13 cellular contexts compared by ENCODE assay signal in genomic region chr19:2417436-2417835, GRCh38. TPM values are rescaled to one million over a fixed set of nuclear protein-coding genes. Genes with fewer than 3 reads are reported as not detected.
A peak's percentile ranks its signal among the peaks of the same experiment; 100 is the strongest.
DNase-seq lines count a peak whose midpoint lies in the region; ATAC-seq, FAIRE-seq and TF ChIP-seq lines count a peak whose summit lies in the region.
"Not testable (repeated sequence)": the region's sequence is repeated elsewhere in the genome, so short reads cannot be mapped to it uniquely, and the experiment has no call there.
"Had no signal": no experiment of that assay in that cellular context is flagged by ENCODE, and none has a peak within 500 bp of the region (broad histone marks: within the 10 kb centered on the region; RNA-seq: fewer than 3 reads in every experiment).

No MANE protein-coding gene starts in this region.

- not testable (repeated sequence) for H3K4me1 Mint-ChIP-seq in activated B cell treated with CpG ODN at 0.5 μM for 24 hours
- H3K4me1 Mint-ChIP-seq in stimulated activated naive B cell treated with anti-CD40 and anti-IgM and Interleukin-4, amounts not matched to agents 10 μg/mL and 1 μg/mL and 100 μg/mL, for 72 hours: peaks cover 10 to 14% of the 10 kb centered on the region in 2 donors

- not testable (repeated sequence) for H3K18ac ChIP-seq in trophoblast cell (ENCODE audit: low read length)

- not testable (repeated sequence) for H3K4me3 ChIP-seq in BLaER1 treated with 17β-estradiol and CSF1 and Interleukin-3, amounts not matched to agents 10 nM and 100 nM; HEK293 (ENCODE audit: low read depth, low read length); GM12878; trophoblast cell (ENCODE audit: low read depth, low read length)

- not testable (repeated sequence) for H3K4me3 Mint-ChIP-seq in activated B cell treated with CpG ODN at 0.5 μM for 24 hours; stimulated activated naive B cell treated with anti-CD40 and anti-IgM and Interleukin-4, amounts not matched to agents 10 μg/mL and 1 μg/mL and 100 μg/mL, for 72 hours

- H2BK12ac ChIP-seq in trophoblast cell (ENCODE audit: low read length): not testable (repeated sequence)

- not testable (repeated sequence) for H3K4ac ChIP-seq in trophoblast cell (ENCODE audit: low read depth, low read length)

- TF ChIP-seq POLR2A in GM12878 (IDR thresholded peaks at IDR 0.05; ENCODE audit: low read depth, low read length): not testable (repeated sequence)

- FAIRE-seq in GM12878 (lab: Jason Lieb, UNC): not testable (repeated sequence)

- H3K9ac ChIP-seq in BLaER1 treated with 17β-estradiol and CSF1 and Interleukin-3, amounts not matched to agents 10 nM and 100 nM: peak overlapping the region in 3 of 11 experiments; percentile 24 to 60 (median 41); a peak in 3 of 22 replicates
- H3K9ac ChIP-seq in GM12878 (ENCODE audit: control insufficient read depth, insufficient read depth, low read length): not testable (repeated sequence)
- peak overlapping the region; percentile 60 for H3K9ac ChIP-seq in trophoblast cell (ENCODE audit: low read length)

- H3K14ac ChIP-seq in trophoblast cell (ENCODE audit: low read length): not testable (repeated sequence)

- not testable (repeated sequence) for H2BK5ac ChIP-seq in trophoblast cell (ENCODE audit: low read depth, low read length, poor library complexity)

- not testable (repeated sequence) for H4K12ac ChIP-seq in trophoblast cell (ENCODE audit: low read depth, low read length)

- in situ Hi-C loops in GM12878 (cut with MboI): not testable (repeated sequence)

- BruUV-seq in GM12878 (replicated peaks; lab: Mats Ljungman, UMichigan): not testable (repeated sequence)

- not testable (repeated sequence) for TF ChIP-seq CTCF in HEK293 (tag by site-specific recombination; IDR thresholded peaks at IDR 0.05); activated B cell treated with CpG ODN at 0.5 μM for 24 hours (IDR thresholded peaks at IDR 0.05); GM12878 (IDR thresholded peaks at IDR 0.05 in 2 of 3, conservative IDR thresholded peaks at IDR 0.05 in 1 of 3; ENCODE audit: control insufficient read depth in 2 of 3, extremely low read depth in 1 of 3, insufficient read depth in 1 of 3, low read depth in 3 of 3, low read length in 3 of 3)

- not testable (repeated sequence) for H4K8ac ChIP-seq in trophoblast cell (ENCODE audit: low read depth, low read length)

- H4K20me1 ChIP-seq in BLaER1 treated with 17β-estradiol and CSF1 and Interleukin-3, amounts not matched to agents 10 nM and 100 nM: peaks cover 0 to 44% (median 13%) of the 10 kb centered on the region in 11 experiments; a peak in 17 of 22 replicates
- not testable (repeated sequence) for H4K20me1 ChIP-seq in GM12878 (ENCODE audit: control insufficient read depth, insufficient read depth)

- DNase-seq in activated B cell treated with CpG ODN at 0.5 μM for 24 hours; GM12878 (ENCODE audit: low read depth, low spot score); left ventricle myocardium superior; trophoblast cell; stimulated activated naive B cell treated with anti-CD40 and anti-IgM and Interleukin-4, amounts not matched to agents 10 μg/mL and 1 μg/mL and 100 μg/mL, for 72 hours: not testable (repeated sequence)

- not testable (repeated sequence) for H3K79me2 ChIP-seq in GM12878 (ENCODE audit: control insufficient read depth, insufficient read depth, low read length); trophoblast cell (ENCODE audit: control insufficient read depth, insufficient read depth, low read length, poor library complexity)

- peak; percentile 14 for ATAC-seq in activated B cell treated with CpG ODN at 0.5 μM for 24 hours (ENCODE audit: low read depth)
- not testable (repeated sequence) for ATAC-seq in GM12878
- peak; percentile 15 for ATAC-seq in left ventricle myocardium superior
- ATAC-seq in stimulated activated naive B cell treated with anti-CD40 and anti-IgM and Interleukin-4, amounts not matched to agents 10 μg/mL and 1 μg/mL and 100 μg/mL, for 72 hours (replicated peaks): peak; percentile 22 to 46

- not testable (repeated sequence) for H2BK120ac ChIP-seq in trophoblast cell (ENCODE audit: insufficient read depth, low read length, poor library complexity)

- not testable (repeated sequence) for H3K27ac Mint-ChIP-seq in activated B cell treated with CpG ODN at 0.5 μM for 24 hours; stimulated activated naive B cell treated with anti-CD40 and anti-IgM and Interleukin-4, amounts not matched to agents 10 μg/mL and 1 μg/mL and 100 μg/mL, for 72 hours

- not testable (repeated sequence) for H3K9me3 Mint-ChIP-seq in activated B cell treated with CpG ODN at 0.5 μM for 24 hours; stimulated activated naive B cell treated with anti-CD40 and anti-IgM and Interleukin-4, amounts not matched to agents 10 μg/mL and 1 μg/mL and 100 μg/mL, for 72 hours

- POLR2A ChIA-PET in HEK293 (lab: Yijun Ruan, JAX) (interaction anchor here (1.5 kb wide), 1 partner anchor 10 kb away, joined by 3 read pairs; the partner anchor contains the start of gene TIMM13), GM12878 (lab: Charles Lee) (interaction anchor here (0.6 to 0.7 kb wide), 2 partner anchors 39 to 1262 kb away, joined by 3 to 4 read pairs; partner anchors contain the start of gene LMNB2)
- POLR2A ChIA-PET in activated B cell treated with CpG ODN at 0.5 μM for 24 hours (lab: Charles Lee): not testable (repeated sequence)

- H3K27me3 Mint-ChIP-seq in activated B cell treated with CpG ODN at 0.5 μM for 24 hours; stimulated activated naive B cell treated with anti-CD40 and anti-IgM and Interleukin-4, amounts not matched to agents 10 μg/mL and 1 μg/mL and 100 μg/mL, for 72 hours: not testable (repeated sequence)

- H3K23ac ChIP-seq in trophoblast cell (ENCODE audit: low read length): not testable (repeated sequence)

- CTCF ChIA-PET in HEK293 (lab: Yijun Ruan, JAX): interaction anchor here (0.6 kb wide), 1 partner anchor 263 kb away, joined by 3 read pairs; no protein-coding TSS in a partner anchor
- CTCF ChIA-PET in activated B cell treated with CpG ODN at 0.5 μM for 24 hours (lab: Charles Lee); GM12878 (lab: Yijun Ruan, JAX): not testable (repeated sequence)

- H4K91ac ChIP-seq in trophoblast cell (ENCODE audit: low read depth, low read length): not testable (repeated sequence)

- H3K36me3 Mint-ChIP-seq in activated B cell treated with CpG ODN at 0.5 μM for 24 hours (ENCODE audit: low read depth): not testable (repeated sequence)
- H3K36me3 Mint-ChIP-seq in stimulated activated naive B cell treated with anti-CD40 and anti-IgM and Interleukin-4, amounts not matched to agents 10 μg/mL and 1 μg/mL and 100 μg/mL, for 72 hours: peaks cover 26% of the 10 kb centered on the region in 2 donors

- not testable (repeated sequence) for H2AFZ ChIP-seq in GM12878 (ENCODE audit: control insufficient read depth, low read depth, low read length); trophoblast cell (ENCODE audit: insufficient read depth, low read length, poor library complexity)

- peak overlapping the region in 10 of 11 experiments; percentile 5 to 63 (median 45); a peak in 15 of 22 replicates for H3K4me2 ChIP-seq in BLaER1 treated with 17β-estradiol and CSF1 and Interleukin-3, amounts not matched to agents 10 nM and 100 nM
- not testable (repeated sequence) for H3K4me2 ChIP-seq in GM12878 (ENCODE audit: control insufficient read depth, insufficient read depth); trophoblast cell (ENCODE audit: low read length)

- SMC1A ChIA-PET in GM12878 (lab: Charles Lee; ENCODE audit: uncharacterized antibody, unreplicated experiment): not testable (repeated sequence)

- not testable (repeated sequence) for H3K9me3 ChIP-seq in BLaER1 treated with 17β-estradiol and CSF1 and Interleukin-3, amounts not matched to agents 10 nM and 100 nM (replicated peaks in 1 of 11); HEK293 (ENCODE audit: control insufficient read depth, insufficient read depth, low read depth, low read length); GM12878 (replicated peaks; ENCODE audit: control insufficient read depth, insufficient read depth, low read length); trophoblast cell (ENCODE audit: insufficient read depth, low read depth, low read length)

- peak overlapping the region in 4 of 11 experiments; percentile 3 to 52 (median 49); a peak in 4 of 22 replicates for H3K27ac ChIP-seq in BLaER1 treated with 17β-estradiol and CSF1 and Interleukin-3, amounts not matched to agents 10 nM and 100 nM
- H3K27ac ChIP-seq in HEK293 (ENCODE audit: extremely low read depth, low read depth, low read length); GM12878 (ENCODE audit: control insufficient read depth, insufficient read depth); trophoblast cell (ENCODE audit: low read depth, low read length): not testable (repeated sequence)

- H3K79me1 ChIP-seq in trophoblast cell (ENCODE audit: low read length): not testable (repeated sequence)

- peaks cover 10 to 38% (median 30%) of the 10 kb centered on the region in 11 experiments; a peak in 18 of 22 replicates for H3K36me3 ChIP-seq in BLaER1 treated with 17β-estradiol and CSF1 and Interleukin-3, amounts not matched to agents 10 nM and 100 nM
- H3K36me3 ChIP-seq in HEK293 (ENCODE audit: control insufficient read depth in 2 of 2, insufficient read depth in 1 of 2, low read length in 2 of 2): peaks cover 0 to 11% of the 10 kb centered on the region in 2 experiments; a peak in 2 of 3 replicates
- H3K36me3 ChIP-seq in GM12878 (ENCODE audit: control insufficient read depth in 2 of 2, insufficient read depth in 2 of 2, low read length in 1 of 2): not testable (repeated sequence)
- H3K36me3 ChIP-seq in trophoblast cell (ENCODE audit: control insufficient read depth in 1 of 2, insufficient read depth in 2 of 2, low read length in 2 of 2): peaks cover 8 to 13% of the 10 kb centered on the region in 2 experiments

- 78% methylated on average over 8 of the region's 8 CpGs for WGBS in GM12878 (ENCODE audit: insufficient coverage, insufficient replicate concordance, low lambda C conversion rate, missing lambda C conversion rate)
- no CpG with 5 or more reads among the region's 8 CpGs for WGBS in trophoblast cell (ENCODE audit: extremely low coverage, insufficient coverage, insufficient read length)

- H3K27me3 ChIP-seq in BLaER1 treated with 17β-estradiol and CSF1 and Interleukin-3, amounts not matched to agents 10 nM and 100 nM; GM12878 (replicated peaks in 1 of 2; ENCODE audit: control insufficient read depth in 2 of 2, insufficient read depth in 2 of 2, low read length in 1 of 2); trophoblast cell (ENCODE audit: insufficient read depth, low read length): not testable (repeated sequence)

- RAD21 ChIA-PET in GM12878 (lab: Charles Lee; ENCODE audit: unreplicated experiment): not testable (repeated sequence)

- not testable (repeated sequence) for TF ChIP-seq RAD21 in GM12878 (IDR thresholded peaks at IDR 0.05; ENCODE audit: insufficient read depth, low read depth, low read length)

- not testable (repeated sequence) for H2AK5ac ChIP-seq in trophoblast cell (ENCODE audit: low read length)

- not testable (repeated sequence) for TF ChIP-seq EP300 in GM12878 (IDR thresholded peaks at IDR 0.05; ENCODE audit: borderline replicate concordance in 1 of 2, control insufficient read depth in 1 of 2, low read depth in 2 of 2, low read length in 2 of 2)

- H3K4me1 ChIP-seq in BLaER1 treated with 17β-estradiol and CSF1 and Interleukin-3, amounts not matched to agents 10 nM and 100 nM: peaks cover 20 to 66% (median 43%) of the 10 kb centered on the region in 10 experiments
- not testable (repeated sequence) for H3K4me1 ChIP-seq in HEK293 (ENCODE audit: control insufficient read depth, insufficient read depth, low read length); GM12878 (ENCODE audit: control insufficient read depth, insufficient read depth, low read length); trophoblast cell (ENCODE audit: control insufficient read depth in 1 of 2, insufficient read depth in 2 of 2, low read length in 2 of 2)

- intact Hi-C loops in activated B cell treated with CpG ODN at 0.5 μM for 24 hours (cut with micrococcal nuclease); GM12878 (cut with micrococcal nuclease; ENCODE audit: unreplicated experiment); left ventricle myocardium superior (cut with micrococcal nuclease): not testable (repeated sequence)

RNA-seq across cellular contexts. Expression of gene TIMM13, which starts 9.9 kb away (rescaled TPM):
- total RNA-seq in activated B cell treated with CpG ODN at 0.5 μM for 24 hours (63.9 and 65.3 TPM in 2 replicates), GM12878 (2014; rRNA removed) (69.5 and 80.8 TPM in 2 replicates), GM12878 (2014; rRNA removed; fragmentation: Illumina TruSeq; extraction: Trizol) (28.3 and 34.4 TPM in 2 replicates), GM12878 (2021) (151 and 160 TPM in 2 replicates), left ventricle myocardium superior (84.1 TPM)
- 59.7 and 74.3 TPM in 2 replicates for total RNA-seq in GM12878 (2013; cell fraction: nucleolus; rRNA removed)
- polyA plus RNA-seq in GM12878 (2011; ENCODE audit: low read depth): 23.9 TPM
- polyA plus RNA-seq in GM12878 (2011; rRNA removed) (17.1 and 38.9 TPM in 2 replicates), GM12878 (2014; fragmentation: Illumina TruSeq; extraction: Trizol) (1.6 and 9.9 TPM in 2 replicates), GM12878 (2014; fragmentation: Nextera tagmentation; extraction: Ambion mirVana) (10 to 100 TPM; 17.9 to 46.3 TPM), GM12878 (2014; rRNA removed) (82.1 and 111 TPM in 2 replicates), GM12878 (2016; fragmentation: Nextera tagmentation; extraction: Ambion mirVana) (100 to 1,000 TPM; 200 to 205 TPM)
- 74.2 and 137 TPM in 2 replicates for polyA plus RNA-seq in GM12878 (2011; cell fraction: cytosol; rRNA removed)
- 67.2 and 71.6 TPM in 2 replicates for polyA plus RNA-seq in GM12878 (2011; cell fraction: nucleus; rRNA removed)
- polyA plus RNA-seq in GM12878 (2012): 48.0 and 50.4 TPM in 2 replicates
- 5.5 and 23.9 TPM in 2 replicates for polyA minus RNA-seq in GM12878 (2011; rRNA and poly(A)+ RNA removed)
- polyA minus RNA-seq in GM12878 (2011; cell fraction: cytosol; rRNA and poly(A)+ RNA removed): 18.7 and 24.1 TPM in 2 replicates
- 9.9 and 18.2 TPM in 2 replicates for polyA minus RNA-seq in GM12878 (2011; cell fraction: nucleus; rRNA and poly(A)+ RNA removed)
- polyA plus RNA-seq in trophoblast cell (2013): 79.5 and 82.1 TPM in 2 replicates

RNA-seq across cellular contexts. Expression of gene LMNB2, which starts 39.3 kb away (rescaled TPM):
- 36.4 and 39.2 TPM in 2 replicates for total RNA-seq in activated B cell treated with CpG ODN at 0.5 μM for 24 hours
- 39.2 and 49.9 TPM in 2 replicates for total RNA-seq in GM12878 (2013; cell fraction: nucleolus; rRNA removed)
- total RNA-seq in GM12878 (2014; rRNA removed): 98.7 and 107 TPM in 2 replicates
- total RNA-seq in GM12878 (2014; rRNA removed; fragmentation: Illumina TruSeq; extraction: Trizol): 63.4 and 66.4 TPM in 2 replicates
- total RNA-seq in GM12878 (2021): 117 and 118 TPM in 2 replicates
- polyA plus RNA-seq in GM12878 (2011; ENCODE audit: low read depth): 34.0 TPM
- 62.9 and 98.1 TPM in 2 replicates for polyA plus RNA-seq in GM12878 (2011; rRNA removed)
- 131 and 153 TPM in 2 replicates for polyA plus RNA-seq in GM12878 (2011; cell fraction: cytosol; rRNA removed)
- polyA plus RNA-seq in GM12878 (2011; cell fraction: nucleus; rRNA removed): 89.5 and 121 TPM in 2 replicates
- 45.1 and 51.1 TPM in 2 replicates for polyA plus RNA-seq in GM12878 (2012)
- polyA plus RNA-seq in GM12878 (2014; fragmentation: Illumina TruSeq; extraction: Trizol): 80.1 and 121 TPM in 2 replicates
- polyA plus RNA-seq in GM12878 (2014; fragmentation: Nextera tagmentation; extraction: Ambion mirVana): 1 to 10 TPM in 1 of 2 experiments, under 1 TPM in 1; 0.61 to 1.9 TPM
- polyA plus RNA-seq in GM12878 (2014; rRNA removed): 94.8 and 108 TPM in 2 replicates
- 10 to 100 TPM; 10.4 to 47.3 TPM for polyA plus RNA-seq in GM12878 (2016; fragmentation: Nextera tagmentation; extraction: Ambion mirVana)
- polyA minus RNA-seq in GM12878 (2011; rRNA and poly(A)+ RNA removed): 61.8 and 93.7 TPM in 2 replicates
- polyA minus RNA-seq in GM12878 (2011; cell fraction: cytosol; rRNA and poly(A)+ RNA removed): 29.2 and 34.9 TPM in 2 replicates
- polyA minus RNA-seq in GM12878 (2011; cell fraction: nucleus; rRNA and poly(A)+ RNA removed): 14.7 and 19.8 TPM in 2 replicates
- total RNA-seq in left ventricle myocardium superior: 17.7 TPM
- polyA plus RNA-seq in trophoblast cell (2013): 103 and 105 TPM in 2 replicates

RNA-seq across cellular contexts. Expression of gene TMPRSS9, which starts 57.4 kb away (rescaled TPM):
- total RNA-seq in activated B cell treated with CpG ODN at 0.5 μM for 24 hours (not detected in 2 replicates), GM12878 (2014; rRNA removed) (not detected in 2 replicates), GM12878 (2014; rRNA removed; fragmentation: Illumina TruSeq; extraction: Trizol) (not detected in 2 replicates), GM12878 (2021) (not detected in 2 replicates), left ventricle myocardium superior (not detected)
- total RNA-seq in GM12878 (2013; cell fraction: nucleolus; rRNA removed): 0.35 TPM in 1 of 2 replicates, not detected in the other
- polyA plus RNA-seq in GM12878 (2011; ENCODE audit: low read depth): 0.41 TPM
- polyA plus RNA-seq in GM12878 (2011; rRNA removed) (not detected in 2 replicates), GM12878 (2014; fragmentation: Illumina TruSeq; extraction: Trizol) (not detected in 2 replicates), GM12878 (2014; fragmentation: Nextera tagmentation; extraction: Ambion mirVana) (not detected), GM12878 (2014; rRNA removed) (0.09 TPM in 1 of 2 replicates, not detected in the other), GM12878 (2016; fragmentation: Nextera tagmentation; extraction: Ambion mirVana) (under 1 TPM in 1 of 2 experiments, not detected in 1; 0.24 TPM)
- 0.02 TPM in 1 of 2 replicates, not detected in the other for polyA plus RNA-seq in GM12878 (2011; cell fraction: cytosol; rRNA removed)
- polyA plus RNA-seq in GM12878 (2011; cell fraction: nucleus; rRNA removed): 0.06 TPM in 1 of 2 replicates, not detected in the other
- polyA plus RNA-seq in GM12878 (2012): 0.35 and 1.1 TPM in 2 replicates
- polyA minus RNA-seq in GM12878 (2011; rRNA and poly(A)+ RNA removed): not detected in 2 replicates
- not detected in 2 replicates for polyA minus RNA-seq in GM12878 (2011; cell fraction: cytosol; rRNA and poly(A)+ RNA removed)
- polyA minus RNA-seq in GM12878 (2011; cell fraction: nucleus; rRNA and poly(A)+ RNA removed): not detected in 2 replicates
- polyA plus RNA-seq in trophoblast cell (2013): 0.15 and 0.18 TPM in 2 replicates
- total RNA-seq: A673; CD8-positive, alpha-beta memory T cell; GM23248 had no signal
- polyA plus RNA-seq: AG04450; CD4-positive, CD25-positive, alpha-beta regulatory T cell; CD8-positive, alpha-beta memory T cell; IgD-negative memory B cell had no signal

RNA-seq across cellular contexts. Expression of gene GADD45B, which starts 58.5 kb away (rescaled TPM):
- total RNA-seq in activated B cell treated with CpG ODN at 0.5 μM for 24 hours: 291 and 302 TPM in 2 replicates
- total RNA-seq in GM12878 (2013; cell fraction: nucleolus; rRNA removed): 313 and 319 TPM in 2 replicates
- 89.5 and 97.3 TPM in 2 replicates for total RNA-seq in GM12878 (2014; rRNA removed)
- total RNA-seq in GM12878 (2014; rRNA removed; fragmentation: Illumina TruSeq; extraction: Trizol): 51.1 and 53.5 TPM in 2 replicates
- total RNA-seq in GM12878 (2021): 101 and 104 TPM in 2 replicates
- 59.9 TPM for polyA plus RNA-seq in GM12878 (2011; ENCODE audit: low read depth)
- 112 and 180 TPM in 2 replicates for polyA plus RNA-seq in GM12878 (2011; rRNA removed)
- 262 and 293 TPM in 2 replicates for polyA plus RNA-seq in GM12878 (2011; cell fraction: cytosol; rRNA removed)
- 355 and 391 TPM in 2 replicates for polyA plus RNA-seq in GM12878 (2011; cell fraction: nucleus; rRNA removed)
- polyA plus RNA-seq in GM12878 (2012): 129 and 137 TPM in 2 replicates
- polyA plus RNA-seq in GM12878 (2014; fragmentation: Illumina TruSeq; extraction: Trizol): 12.4 and 33.7 TPM in 2 replicates
- 10 to 100 TPM in 1 of 2 experiments, 1 to 10 TPM in 1; 2.4 to 10.5 TPM for polyA plus RNA-seq in GM12878 (2014; fragmentation: Nextera tagmentation; extraction: Ambion mirVana)
- 150 and 165 TPM in 2 replicates for polyA plus RNA-seq in GM12878 (2014; rRNA removed)
- 100 to 1,000 TPM in 1 of 2 experiments, 10 to 100 TPM in 1; 92.7 to 106 TPM for polyA plus RNA-seq in GM12878 (2016; fragmentation: Nextera tagmentation; extraction: Ambion mirVana)
- polyA minus RNA-seq in GM12878 (2011; rRNA and poly(A)+ RNA removed): 93.1 and 170 TPM in 2 replicates
- 64.0 and 71.2 TPM in 2 replicates for polyA minus RNA-seq in GM12878 (2011; cell fraction: cytosol; rRNA and poly(A)+ RNA removed)
- 216 and 321 TPM in 2 replicates for polyA minus RNA-seq in GM12878 (2011; cell fraction: nucleus; rRNA and poly(A)+ RNA removed)
- total RNA-seq in left ventricle myocardium superior: 42.3 TPM
- polyA plus RNA-seq in trophoblast cell (2013): 89.4 and 93.2 TPM in 2 replicates
